In genomic region chr1:202063093-202063492, GRCh38 we compare ENCODE assay signal across 2 cellular contexts.
TF ChIP-seq lines count a peak whose summit lies in the region.

No MANE protein-coding gene starts in this region.

TF ChIP-seq in GM23338, 12 proteins besides CTCF, POLR2A, EP300 and RAD21:
- TF ChIP-seq EZH2phosphoT487 (IDR thresholded peaks at IDR 0.05; ENCODE audit: unreplicated experiment) (no peak), EZH2 (IDR thresholded peaks at IDR 0.05; ENCODE audit: low read depth, unreplicated experiment) (no peak), ZNF331 (CRISPR knock-in tag; IDR thresholded peaks at IDR 0.05; ENCODE audit: low read depth) (no peak), CREB1 (CRISPR knock-in tag; IDR thresholded peaks at IDR 0.05; ENCODE audit: low read depth) (peak; percentile 52), REST (IDR thresholded peaks at IDR 0.05; ENCODE audit: unreplicated experiment) (no peak), ZNF462 (CRISPR knock-in tag; IDR thresholded peaks at IDR 0.05) (0 out of 2 replicates have a peak, but pooled peaks have one; percentile 22), STAT1 (IDR thresholded peaks at IDR 0.05; ENCODE audit: unreplicated experiment) (no peak), ZNF114 (CRISPR knock-in tag; IDR thresholded peaks at IDR 0.05) (no peak)

TF ChIP-seq in GM12891, 5 proteins besides CTCF, POLR2A, EP300 and RAD21:
- TF ChIP-seq POLR2AphosphoS5 (IDR thresholded peaks at IDR 0.05; ENCODE audit: low read depth, low read length): no peak
- no peak for TF ChIP-seq TAF1 (IDR thresholded peaks at IDR 0.05; ENCODE audit: low read depth, low read length)
